18 cellular contexts compared by ENCODE assay signal in the genomic region with DNA sequence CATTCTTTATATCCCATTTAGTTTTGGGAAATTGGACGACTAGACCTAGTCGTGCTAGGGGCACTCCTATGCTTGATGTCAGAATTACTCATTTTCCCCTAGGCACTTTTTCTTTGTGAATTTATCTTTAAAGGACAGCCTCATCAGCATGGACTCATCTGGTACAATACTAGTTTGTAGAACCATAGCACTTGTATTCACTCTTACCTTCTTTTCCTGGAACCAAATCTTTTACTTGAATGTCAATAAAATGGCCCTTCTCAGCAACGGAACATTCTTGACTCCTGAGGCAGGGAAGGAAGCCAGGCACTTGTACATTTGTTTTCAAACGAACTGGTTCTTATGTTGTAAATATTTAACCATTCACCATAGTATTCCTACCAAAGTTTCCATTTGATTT.
DNase-seq lines count a peak whose midpoint lies in the region; ATAC-seq, FAIRE-seq and TF ChIP-seq lines count a peak whose summit lies in the region.
"Had no signal": no experiment of that assay in that cellular context is flagged by ENCODE, and none has a peak within 500 bp of the region (broad histone marks: within the 10 kb centered on the region; RNA-seq: fewer than 3 reads in every experiment).

No MANE protein-coding gene starts in this region.

- TF ChIP-seq CTCF in C4-2B (conservative IDR thresholded peaks at IDR 0.05) (no peak), fibroblast of villous mesenchyme (IDR thresholded peaks at IDR 0.05; ENCODE audit: insufficient read depth, low read depth, low read length) (no peak), pancreas (IDR thresholded peaks at IDR 0.05) (no peak), BE2C (IDR thresholded peaks at IDR 0.05; ENCODE audit: low read depth, low read length) (no peak), brain microvascular endothelial cell (IDR thresholded peaks at IDR 0.05; ENCODE audit: low read depth, low read length, missing control alignments) (no peak)

- intact Hi-C loops in pancreas (cut with DNase I) = no loop called here

- 33 to 42% methylated on average over 4 of the region's 4 CpGs for WGBS in pancreas, 2 donors

- H3K27ac ChIP-seq in C4-2B (peak overlapping the region; percentile 77), SJSA1 (peak overlapping the region; percentile 70), pancreas (peak overlapping the region in 3 of 4 donors; percentile 9 to 83 (median 75)), brain microvascular endothelial cell (no peak overlapping the region)
- H3K27ac ChIP-seq: neutrophil had no signal

- peak; percentile 53 for FAIRE-seq in pancreas (lab: Jason Lieb, UNC)
- FAIRE-seq: small intestine had no signal

- H3K27me3 ChIP-seq in SJSA1 (replicated peaks) (no peaks in the 10 kb centered on the region), pancreas (no peaks in the 10 kb centered on the region), BE2C (no peaks in the 10 kb centered on the region), brain microvascular endothelial cell (replicated peaks) (no peaks in the 10 kb centered on the region)

- DNase-seq in SJSA1 (ENCODE audit: low read depth in 1 of 2, low spot score in 2 of 2) (no peak), fibroblast of villous mesenchyme (ENCODE audit: low read depth) (peak; percentile 38), pancreas (peak in 2 of 6 donors; percentile 18 to 50), NCI-H2196 (lab: John Stamatoyannopoulos, UW; ENCODE audit: unreplicated experiment) (no peak), BE2C (no peak), brain microvascular endothelial cell (no peak)
- DNase-seq: activated CD4-positive, alpha-beta T cell treated with anti-CD3 and anti-CD28 coated beads for 36 hours; activated T-cell treated with anti-CD3 and anti-CD28 coated beads, Interleukin-2, amount 50 U/mL, for 1 hour; amygdala; effector memory CD4-positive, alpha-beta T cell; left cardiac atrium; NCI-H1105 treated with DMSO at 0.1 percent for 48 hours; NCI-H446 treated with DMSO at 0.1 percent for 48 hours; small intestine; T-helper 1 cell had no signal

- H3K9me3 ChIP-seq in SJSA1 (replicated peaks) (no peaks in the 10 kb centered on the region), pancreas (no peaks in the 10 kb centered on the region), BE2C (no peaks in the 10 kb centered on the region)
- H3K9me3 ChIP-seq: neutrophil had no signal

- ATAC-seq in pancreas = peak; percentile 23 to 64 (median 44)
- ATAC-seq in HG03108 (IDR thresholded peaks at IDR 0.05; ENCODE audit: unreplicated experiment) = no peak
- ATAC-seq: left cardiac atrium had no signal

- no peaks in the 10 kb centered on the region for H3K36me3 ChIP-seq in SJSA1
- H3K36me3 ChIP-seq in pancreas = no peaks in the 10 kb centered on the region
- no peaks in the 10 kb centered on the region for H3K36me3 ChIP-seq in BE2C
- H3K36me3 ChIP-seq in brain microvascular endothelial cell (replicated peaks) = no peaks in the 10 kb centered on the region
- H3K36me3 ChIP-seq: neutrophil had no signal

- H3K4me3 ChIP-seq in SJSA1 (no peak overlapping the region), fibroblast of villous mesenchyme (ENCODE audit: low read depth, low read length) (no peak overlapping the region), pancreas (no peak overlapping the region), BE2C (ENCODE audit: low read depth, low read length) (no peak overlapping the region), brain microvascular endothelial cell (ENCODE audit: low read depth, low read length) (no peak overlapping the region)

- H3K4me1 ChIP-seq in SJSA1 (replicated peaks) (peaks cover 49% of the 10 kb centered on the region), pancreas (peaks cover 18 to 46% (median 43%) of the 10 kb centered on the region in 3 donors), BE2C (no peaks in the 10 kb centered on the region)

- in situ Hi-C loops in brain microvascular endothelial cell (cut with HindIII; ENCODE audit: low pct_ligation_motif_present, low sequenced_read_pairs) = no loop called here
